In the genomic region with DNA sequence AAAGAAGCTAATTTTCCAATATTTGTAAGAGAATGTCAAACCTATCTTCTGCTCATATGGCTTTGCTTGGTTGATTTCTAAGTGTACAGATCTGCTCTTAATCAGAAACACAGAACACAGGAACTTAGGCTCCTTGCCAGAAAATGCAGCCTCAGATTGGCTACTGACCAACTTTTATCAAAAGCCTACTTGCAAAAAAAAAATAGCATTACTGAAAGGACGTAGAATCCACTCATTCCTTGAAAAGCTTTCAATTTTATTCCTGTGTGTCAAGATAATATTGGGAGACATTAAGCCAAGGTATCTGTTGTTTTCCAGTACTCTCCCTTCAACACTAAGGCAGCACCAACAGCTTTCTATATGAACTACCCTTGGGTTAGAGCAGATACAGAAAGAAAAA, we compare ENCODE assay signal across 1 cellular context.
TF ChIP-seq lines count a peak whose summit lies in the region.

No MANE protein-coding gene starts in this region.

TF ChIP-seq in endothelial cell of umbilical vein, 7 proteins besides CTCF, POLR2A, EP300 and RAD21 (continued from another document):
- TF ChIP-seq JUN (IDR thresholded peaks at IDR 0.05; ENCODE audit: borderline replicate concordance, insufficient read depth, insufficient read length, low read depth), result no peak
- TF ChIP-seq MYC (IDR thresholded peaks at IDR 0.05; ENCODE audit: low read depth, low read length), result no peak
- TF ChIP-seq GATA2 (IDR thresholded peaks at IDR 0.05; ENCODE audit: insufficient read depth, insufficient read length, low read depth, low read length), result no peak
TF ChIP-seq in endothelial cell of umbilical vein: peak in this region for 0.
